15 cellular contexts compared by ENCODE assay signal in the genomic region with DNA sequence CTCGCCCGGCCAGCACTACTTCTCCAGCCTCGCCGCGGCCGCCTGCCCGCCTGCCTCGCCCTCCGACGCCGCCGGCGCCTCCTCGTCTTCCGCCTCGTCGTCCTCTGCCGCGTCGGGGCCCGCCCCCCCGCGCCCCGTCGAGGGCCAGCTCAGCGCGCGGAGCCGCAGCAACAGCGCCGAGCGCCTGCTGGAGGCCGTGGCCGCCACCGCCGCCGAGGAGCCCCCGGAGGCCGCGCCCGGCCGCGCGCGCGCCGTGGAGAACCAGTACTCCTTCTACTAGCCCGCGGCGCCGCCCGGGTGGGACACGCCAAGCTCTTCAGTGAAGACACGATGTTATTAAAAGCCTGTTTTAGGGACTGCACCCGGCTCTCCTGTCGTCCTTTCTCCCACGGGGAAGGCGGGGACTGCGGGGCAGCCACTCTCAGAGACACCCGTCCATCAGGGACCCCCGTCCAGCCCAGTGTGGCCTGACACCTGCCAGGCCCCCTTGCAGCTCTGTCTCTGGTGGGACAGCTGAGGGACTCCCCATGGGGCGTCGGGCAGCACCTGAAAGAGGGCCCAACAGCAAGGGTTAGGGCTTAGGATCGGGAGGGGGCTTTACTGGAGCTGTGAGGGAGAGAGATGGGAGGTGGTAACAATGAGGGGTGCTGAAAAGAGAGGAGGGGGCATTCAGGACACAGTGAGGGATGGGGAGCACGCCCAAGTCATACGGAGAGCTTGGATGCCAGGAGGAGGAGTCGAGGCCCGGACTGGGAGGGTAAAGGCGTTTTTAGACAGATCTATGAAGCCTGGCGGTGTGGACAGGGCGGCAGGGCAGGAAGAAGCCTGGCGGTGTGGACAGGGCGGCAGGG. TPM values are rescaled to one million over a fixed set of nuclear protein-coding genes. Genes with fewer than 3 reads are reported as not detected.
DNase-seq lines count a peak whose midpoint lies in the region; ATAC-seq, FAIRE-seq and TF ChIP-seq lines count a peak whose summit lies in the region.
"Had no signal": no experiment of that assay in that cellular context is flagged by ENCODE, and none has a peak within 500 bp of the region (broad histone marks: within the 10 kb centered on the region; RNA-seq: fewer than 3 reads in every experiment).

No MANE protein-coding gene starts in this region.

- TF ChIP-seq CTCF in GM12878 (IDR thresholded peaks at IDR 0.05 in 2 of 3, conservative IDR thresholded peaks at IDR 0.05 in 1 of 3; ENCODE audit: control insufficient read depth in 2 of 3, extremely low read depth in 1 of 3, insufficient read depth in 1 of 3, low read depth in 3 of 3, low read length in 3 of 3): no peak

- peak; percentile 44 for ATAC-seq in stimulated activated naive CD8-positive, alpha-beta T cell treated with anti-CD3 and anti-CD28 coated beads, Interleukin-15, amount 100 ng/mL, for 72 hours
- no peak for ATAC-seq in stimulated activated naive CD8-positive, alpha-beta T cell treated with anti-CD3 and anti-CD28 coated beads, Interleukin-15, Interleukin-2, amounts not matched to agents 100 U/mL and 50 U/mL, for 24 hours
- ATAC-seq in GM12878: no peak
- ATAC-seq in left colon: peak; percentile 89
- no peak for ATAC-seq in activated CD4-positive, CD25-positive, alpha-beta regulatory T cell treated with anti-CD3 and anti-CD28 coated beads, Interleukin-2, amount 50 U/mL, for 24 hours

- no peaks in the 10 kb centered on the region for H3K9me3 ChIP-seq in GM12878 (replicated peaks; ENCODE audit: control insufficient read depth, insufficient read depth, low read length)
- H3K9me3 ChIP-seq: adrenal gland had no signal

- no peaks in the 10 kb centered on the region for H3K27me3 ChIP-seq in GM12878 (replicated peaks in 1 of 2; ENCODE audit: control insufficient read depth in 2 of 2, insufficient read depth in 2 of 2, low read length in 1 of 2)
- H3K27me3 ChIP-seq: adrenal gland had no signal

- no peak overlapping the region for H3K27ac Mint-ChIP-seq in stimulated activated naive CD8-positive, alpha-beta T cell treated with anti-CD3 and anti-CD28 coated beads, Interleukin-15, amount 100 ng/mL, for 72 hours

- 94% methylated on average over 31 of the region's 73 CpGs for WGBS in GM12878 (ENCODE audit: insufficient coverage, insufficient replicate concordance, low lambda C conversion rate, missing lambda C conversion rate)

- no peak overlapping the region for H3K4me3 ChIP-seq in GM12878
- H3K4me3 ChIP-seq: adrenal gland had no signal

- H3K9ac ChIP-seq in GM12878 (ENCODE audit: control insufficient read depth, insufficient read depth, low read length): no peak overlapping the region

- H3K4me3 Mint-ChIP-seq in stimulated activated naive CD8-positive, alpha-beta T cell treated with anti-CD3 and anti-CD28 coated beads, Interleukin-15, amount 100 ng/mL, for 72 hours: no peak overlapping the region
- H3K4me3 Mint-ChIP-seq: CD14-positive monocyte had no signal

- SMC1A ChIA-PET in GM12878 (lab: Charles Lee; ENCODE audit: uncharacterized antibody, unreplicated experiment): no interaction called here

- intact Hi-C loops in GM12878 (cut with micrococcal nuclease; ENCODE audit: unreplicated experiment): no loop called here
- intact Hi-C loops in left colon (cut with DNase I, micrococcal nuclease): no loop called here

- no peaks in the 10 kb centered on the region; the same call in 1 of the 2 replicates for H4K20me1 ChIP-seq in GM12878 (ENCODE audit: control insufficient read depth, insufficient read depth)

- RAD21 ChIA-PET in GM12878 (lab: Charles Lee; ENCODE audit: unreplicated experiment): no interaction called here

- H3K27ac ChIP-seq in GM12878 (ENCODE audit: control insufficient read depth, insufficient read depth): no peak overlapping the region

- no peak overlapping the region for H3K4me2 ChIP-seq in GM12878 (ENCODE audit: control insufficient read depth, insufficient read depth)

- BruUV-seq in GM12878 (replicated peaks; lab: Mats Ljungman, UMichigan): no TSS peak

- no peak for DNase-seq in stimulated activated naive CD8-positive, alpha-beta T cell treated with anti-CD3 and anti-CD28 coated beads, Interleukin-15, amount 100 ng/mL, for 72 hours
- DNase-seq in stimulated activated naive CD8-positive, alpha-beta T cell treated with anti-CD3 and anti-CD28 coated beads, Interleukin-15, Interleukin-2, amounts not matched to agents 100 U/mL and 50 U/mL, for 24 hours: no peak
- DNase-seq in GM12878 (ENCODE audit: low read depth, low spot score): no peak
- DNase-seq in left colon: peak in 1 of 2 donors; percentile 40
- peak; percentile 39 for DNase-seq in ureter (ENCODE audit: low spot score)
- no peak for DNase-seq in NCI-H1048 (lab: John Stamatoyannopoulos, UW)
- no peak for DNase-seq in COLO829 (ENCODE audit: low spot score)
- DNase-seq: T1000 had no signal

- peaks cover 16% of the 10 kb centered on the region for H3K27me3 Mint-ChIP-seq in stimulated activated naive CD8-positive, alpha-beta T cell treated with anti-CD3 and anti-CD28 coated beads, Interleukin-15, amount 100 ng/mL, for 72 hours

- TF ChIP-seq POLR2A in GM12878 (IDR thresholded peaks at IDR 0.05; ENCODE audit: low read depth, low read length): peak; percentile 56

- no peak for TF ChIP-seq RAD21 in GM12878 (IDR thresholded peaks at IDR 0.05; ENCODE audit: insufficient read depth, low read depth, low read length)

- in situ Hi-C loops in GM12878 (cut with MboI): no loop called here

- no peaks in the 10 kb centered on the region for H3K9me3 Mint-ChIP-seq in stimulated activated naive CD8-positive, alpha-beta T cell treated with anti-CD3 and anti-CD28 coated beads, Interleukin-15, amount 100 ng/mL, for 72 hours

- POLR2A ChIA-PET in GM12878 (lab: Charles Lee): interaction anchor here (1.1 kb wide), 1 partner anchor 10 kb away, joined by 4 read pairs; no protein-coding TSS in a partner anchor

- no peak for FAIRE-seq in GM12878 (lab: Jason Lieb, UNC)
- FAIRE-seq: GM18507 had no signal

- CTCF ChIA-PET in GM12878 (lab: Yijun Ruan, JAX): no interaction called here

- H3K36me3 ChIP-seq in GM12878 (ENCODE audit: control insufficient read depth in 2 of 2, insufficient read depth in 2 of 2, low read length in 1 of 2): peaks cover 14 to 24% of the 10 kb centered on the region in 2 experiments
- H3K36me3 ChIP-seq: adrenal gland had no signal

- TF ChIP-seq EP300 in GM12878 (IDR thresholded peaks at IDR 0.05; ENCODE audit: borderline replicate concordance in 1 of 2, control insufficient read depth in 1 of 2, low read depth in 2 of 2, low read length in 2 of 2): no peak

- H3K4me1 Mint-ChIP-seq in stimulated activated naive CD8-positive, alpha-beta T cell treated with anti-CD3 and anti-CD28 coated beads, Interleukin-15, amount 100 ng/mL, for 72 hours: no peaks in the 10 kb centered on the region

- H3K4me1 ChIP-seq in GM12878 (ENCODE audit: control insufficient read depth, insufficient read depth, low read length): no peaks in the 10 kb centered on the region

- H3K79me2 ChIP-seq in GM12878 (ENCODE audit: control insufficient read depth, insufficient read depth, low read length): no peaks in the 10 kb centered on the region

- H2AFZ ChIP-seq in GM12878 (ENCODE audit: control insufficient read depth, low read depth, low read length): no peak overlapping the region

TF ChIP-seq in GM12878, 131 proteins besides CTCF, POLR2A, EP300 and RAD21:
- peak; percentile 38; the same call in 1 of the 2 replicates for TF ChIP-seq POLR2AphosphoS5 (IDR thresholded peaks at IDR 0.05; ENCODE audit: low read length)
- TF ChIP-seq CEBPB (IDR thresholded peaks at IDR 0.05; ENCODE audit: borderline replicate concordance in 1 of 2, low read depth in 2 of 2, low read length in 2 of 2): no peak

RNA-seq across cellular contexts. Expression of a gene that starts 34.7 kb away (rescaled TPM):
- total RNA-seq in GM12878 (2013; cell fraction: nucleolus; rRNA removed): not detected in 2 replicates
- total RNA-seq in GM12878 (2014; rRNA removed): not detected in 2 replicates
- total RNA-seq in GM12878 (2014; rRNA removed; fragmentation: Illumina TruSeq; extraction: Trizol): not detected in 2 replicates
- not detected in 2 replicates for total RNA-seq in GM12878 (2021)
- polyA plus RNA-seq in GM12878 (2011; ENCODE audit: low read depth): 1.0 TPM
- polyA plus RNA-seq in GM12878 (2011; rRNA removed): not detected in 2 replicates
- polyA plus RNA-seq in GM12878 (2011; cell fraction: cytosol; rRNA removed): not detected in 2 replicates
- polyA plus RNA-seq in GM12878 (2011; cell fraction: nucleus; rRNA removed): not detected in 2 replicates
- 2.1 and 2.8 TPM in 2 replicates for polyA plus RNA-seq in GM12878 (2012)
- polyA plus RNA-seq in GM12878 (2014; fragmentation: Illumina TruSeq; extraction: Trizol): not detected in 2 replicates
- under 1 TPM; 0.05 to 0.40 TPM for polyA plus RNA-seq in GM12878 (2014; fragmentation: Nextera tagmentation; extraction: Ambion mirVana)
- not detected in 2 replicates for polyA plus RNA-seq in GM12878 (2014; rRNA removed)
- polyA plus RNA-seq in GM12878 (2016; fragmentation: Nextera tagmentation; extraction: Ambion mirVana): 1 to 10 TPM; 1.6 to 2.3 TPM
- 0.21 TPM in 1 of 2 replicates, not detected in the other for polyA minus RNA-seq in GM12878 (2011; rRNA and poly(A)+ RNA removed)
- polyA minus RNA-seq in GM12878 (2011; cell fraction: cytosol; rRNA and poly(A)+ RNA removed): not detected in 2 replicates
- polyA minus RNA-seq in GM12878 (2011; cell fraction: nucleus; rRNA and poly(A)+ RNA removed): 0.19 TPM in 1 of 2 replicates, not detected in the other
- not detected for total RNA-seq in left colon
- not detected for total RNA-seq in ureter
- total RNA-seq: adrenal gland, fibroblast of lung, mononuclear cell, OCI-LY7 had no signal
- polyA plus RNA-seq: adrenal gland, fibroblast of lung had no signal

RNA-seq across cellular contexts. Expression of a gene that starts 34.9 kb away (rescaled TPM):
- total RNA-seq in GM12878 (2013; cell fraction: nucleolus; rRNA removed): 23.0 and 36.2 TPM in 2 replicates
- total RNA-seq in GM12878 (2014; rRNA removed): 17.7 and 29.7 TPM in 2 replicates
- total RNA-seq in GM12878 (2014; rRNA removed; fragmentation: Illumina TruSeq; extraction: Trizol): 6.2 and 7.4 TPM in 2 replicates
- 54.1 and 55.1 TPM in 2 replicates for total RNA-seq in GM12878 (2021)
- 4.9 TPM for polyA plus RNA-seq in GM12878 (2011; ENCODE audit: low read depth)
- 4.4 and 6.1 TPM in 2 replicates for polyA plus RNA-seq in GM12878 (2011; rRNA removed)
- 11.5 and 16.0 TPM in 2 replicates for polyA plus RNA-seq in GM12878 (2011; cell fraction: cytosol; rRNA removed)
- polyA plus RNA-seq in GM12878 (2011; cell fraction: nucleus; rRNA removed): 10.7 and 19.6 TPM in 2 replicates
- 28.7 and 31.7 TPM in 2 replicates for polyA plus RNA-seq in GM12878 (2012)
- polyA plus RNA-seq in GM12878 (2014; fragmentation: Illumina TruSeq; extraction: Trizol): 1.2 and 6.7 TPM in 2 replicates
- under 1 TPM in 1 of 2 experiments, not detected in 1; 0.13 TPM for polyA plus RNA-seq in GM12878 (2014; fragmentation: Nextera tagmentation; extraction: Ambion mirVana)
- 30.6 and 37.2 TPM in 2 replicates for polyA plus RNA-seq in GM12878 (2014; rRNA removed)
- 10 to 100 TPM in 1 of 2 experiments, 1 to 10 TPM in 1; 1.4 to 24.6 TPM for polyA plus RNA-seq in GM12878 (2016; fragmentation: Nextera tagmentation; extraction: Ambion mirVana)
- polyA minus RNA-seq in GM12878 (2011; rRNA and poly(A)+ RNA removed): 9.5 and 10.2 TPM in 2 replicates
- 9.9 and 12.2 TPM in 2 replicates for polyA minus RNA-seq in GM12878 (2011; cell fraction: cytosol; rRNA and poly(A)+ RNA removed)
- polyA minus RNA-seq in GM12878 (2011; cell fraction: nucleus; rRNA and poly(A)+ RNA removed): 3.9 and 7.9 TPM in 2 replicates
- 1 to 10 TPM; 3.2 to 3.3 TPM for total RNA-seq in left colon
- total RNA-seq in ureter: 6.1 TPM

Comparison
In these comparisons a context has a peak if more than half of its experiments do, and no peak if none do; other contexts are left out.
1. ATAC-seq: peak in stimulated activated naive CD8-positive, alpha-beta T cell treated with anti-CD3 and anti-CD28 coated beads, Interleukin-15, amount 100 ng/mL, for 72 hours (single experiment) and left colon (single experiment); none in stimulated activated naive CD8-positive, alpha-beta T cell treated with anti-CD3 and anti-CD28 coated beads, Interleukin-15, Interleukin-2, amounts not matched to agents 100 U/mL and 50 U/mL, for 24 hours (single experiment), GM12878 (single experiment) and activated CD4-positive, CD25-positive, alpha-beta regulatory T cell treated with anti-CD3 and anti-CD28 coated beads, Interleukin-2, amount 50 U/mL, for 24 hours (0 of 2).